In the genomic region with DNA sequence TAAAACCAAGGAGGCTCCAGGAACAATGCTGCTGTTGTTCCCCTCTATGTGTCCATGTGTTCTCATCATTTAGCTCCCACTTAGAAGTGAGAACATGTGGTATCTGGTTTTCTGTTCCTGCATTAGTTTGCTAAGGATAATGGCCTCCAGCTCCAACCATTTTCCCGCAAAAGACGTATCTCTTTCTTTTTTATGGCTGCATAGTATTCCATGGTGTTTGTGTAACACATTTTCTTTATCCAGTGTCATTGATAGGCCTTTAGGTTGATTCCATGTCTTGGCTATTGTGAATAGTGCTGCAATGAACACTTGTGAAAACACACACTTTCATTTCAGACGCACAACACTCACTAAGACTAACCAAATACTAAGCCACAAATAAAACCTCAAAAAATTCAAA, we compare ENCODE assay signal across 13 cellular contexts. TPM values are rescaled to one million over a fixed set of nuclear protein-coding genes. Genes with fewer than 3 reads are reported as not detected.
"Had no signal": no experiment of that assay in that cellular context is flagged by ENCODE, and none has a peak within 500 bp of the region (broad histone marks: within the 10 kb centered on the region; RNA-seq: fewer than 3 reads in every experiment).

No MANE protein-coding gene starts in this region.

RNA-seq across cellular contexts. Expression of gene PRSS50, which starts 21.9 kb away (rescaled TPM):
- total RNA-seq: activated B cell treated with CpG ODN at 0.5 μM for 24 hours; activated CD4-positive, alpha-beta memory T cell treated with anti-CD3 and anti-CD28 coated beads for 36 hours; activated CD4-positive, alpha-beta memory T cell treated with anti-CD3 and anti-CD28 coated beads, Interleukin-2, amount 10 ng/mL, durations not matched to agents 7 days and 5 days; activated CD4-positive, alpha-beta T cell treated with anti-CD3 and anti-CD28 coated beads for 36 hours; activated CD4-positive, alpha-beta T cell treated with anti-CD3 and anti-CD28 coated beads, Interleukin-2, amount 10 ng/mL, durations not matched to agents 24 days and 14 days; activated CD4-positive, alpha-beta T cell treated with anti-CD3 and anti-CD28 coated beads, Interleukin-2, amount 10 ng/mL, durations not matched to agents 7 days and 5 days; activated CD8-positive, alpha-beta memory T cell treated with anti-CD3 and anti-CD28 coated beads for 36 hours; activated CD8-positive, alpha-beta memory T cell treated with anti-CD3 and anti-CD28 coated beads, Interleukin-2, amount 10 ng/mL, durations not matched to agents 7 days and 5 days; activated CD8-positive, alpha-beta T cell treated with anti-CD3 and anti-CD28 coated beads for 36 hours; activated CD8-positive, alpha-beta T cell treated with anti-CD3 and anti-CD28 coated beads, Interleukin-2, amount 10 ng/mL, durations not matched to agents 7 days and 5 days; T-helper 1 cell treated with Interleukin-12 subunit alpha and Interleukin-12 subunit beta and Interleukin-4 antibody, amounts not matched to agents 30 ng/mL and 1 ng/mL, for 36 hours; T-helper 17 cell; T-helper 2 cell treated with Interferon-gamma antibody and Interleukin-4, amounts not matched to agents 100 ng/mL and 5 ng/mL, for 36 hours had no signal

RNA-seq across cellular contexts. Expression of gene TMIE, which starts 38.4 kb away (rescaled TPM):
- total RNA-seq: activated CD4-positive, alpha-beta T cell treated with anti-CD3 and anti-CD28 coated beads, Interleukin-2, amount 10 ng/mL, durations not matched to agents 24 days and 14 days; activated CD8-positive, alpha-beta memory T cell treated with anti-CD3 and anti-CD28 coated beads, Interleukin-2, amount 10 ng/mL, durations not matched to agents 7 days and 5 days; T-helper 1 cell treated with Interleukin-12 subunit alpha and Interleukin-12 subunit beta and Interleukin-4 antibody, amounts not matched to agents 30 ng/mL and 1 ng/mL, for 36 hours; T-helper 2 cell treated with Interferon-gamma antibody and Interleukin-4, amounts not matched to agents 100 ng/mL and 5 ng/mL, for 36 hours had no signal
